ENCODE assay signal across 10 cellular contexts in genomic region chr5:73233461-73234151, GRCh38.
DNase-seq lines count a peak whose midpoint lies in the region; ATAC-seq and TF ChIP-seq lines count a peak whose summit lies in the region.
"Had no signal": no experiment of that assay in that cellular context is flagged by ENCODE, and none has a peak within 500 bp of the region (broad histone marks: within the 10 kb centered on the region; RNA-seq: fewer than 3 reads in every experiment).

No MANE protein-coding gene starts in this region.

- TF ChIP-seq EP300 in suprapubic skin (IDR thresholded peaks at IDR 0.05) = no peak

- CTCF ChIA-PET in WTC11 (lab: Charles Lee) = interaction anchor here (0.7 to 5.0 kb wide), 10 partner anchors 15 to 277 kb away, joined by 3 to 31 read pairs (median 5); partner anchors contain the start of genes FCHO2 and FOXD1

- H3K4me1 Mint-ChIP-seq in WTC11 (peaks cover 35% of the 10 kb centered on the region), endothelial cell (ENCODE audit: unreplicated experiment) (peaks cover 10% of the 10 kb centered on the region)

- H3K27me3 ChIP-seq in suprapubic skin = peaks cover 54% of the 10 kb centered on the region
- H3K27me3 ChIP-seq: MG63 had no signal

- H3K9me3 Mint-ChIP-seq in WTC11 (no peaks in the 10 kb centered on the region), endothelial cell (ENCODE audit: unreplicated experiment) (no peaks in the 10 kb centered on the region)

- H3K27ac ChIP-seq in mesodermal cell (ENCODE audit: low read depth, low read length, severe bottlenecking) (no peak overlapping the region), suprapubic skin (no peak overlapping the region)

- H3K4me3 ChIP-seq in mesodermal cell (ENCODE audit: extremely low read depth, insufficient read depth, low read length, poor library complexity, severe bottlenecking) (peak overlapping the region; percentile 31), suprapubic skin (peak overlapping the region; percentile 42)
- H3K4me3 ChIP-seq: MG63 had no signal

- H3K36me3 Mint-ChIP-seq in WTC11 (no peaks in the 10 kb centered on the region), endothelial cell (ENCODE audit: low read depth, unreplicated experiment) (no peaks in the 10 kb centered on the region)

- TF ChIP-seq POLR2A in suprapubic skin (IDR thresholded peaks at IDR 0.05) = no peak

- ATAC-seq in WTC11 = peak; percentile 46

- H3K27me3 Mint-ChIP-seq in WTC11 (ENCODE audit: low read depth) (peaks cover 85% of the 10 kb centered on the region), endothelial cell (ENCODE audit: unreplicated experiment) (peaks cover 17% of the 10 kb centered on the region)

- POLR2A ChIA-PET in WTC11 (lab: Charles Lee) = no interaction called here

- TF ChIP-seq CTCF in WTC11 (IDR thresholded peaks at IDR 0.05) (no peak), endothelial cell (IDR thresholded peaks at IDR 0.05; ENCODE audit: unreplicated experiment) (no peak), suprapubic skin (IDR thresholded peaks at IDR 0.05) (no peak)

- H3K9me3 ChIP-seq in mesodermal cell (ENCODE audit: control insufficient read depth, low read length) (no peaks in the 10 kb centered on the region), suprapubic skin (no peaks in the 10 kb centered on the region)
- H3K9me3 ChIP-seq: MG63 had no signal

- peaks cover 10% of the 10 kb centered on the region for H3K4me1 ChIP-seq in mesodermal cell (ENCODE audit: control insufficient read depth, insufficient read depth, low read length, poor library complexity, severe bottlenecking)
- H3K4me1 ChIP-seq in suprapubic skin = peaks cover 25% of the 10 kb centered on the region

- 0% methylated on average over 48 to 60 of the region's 63 CpGs for WGBS in mesodermal cell (ENCODE audit: insufficient coverage in 2 of 2), 2 experiments
- 19% methylated on average over 26 of the region's 63 CpGs for WGBS in suprapubic skin

- H3K4me3 Mint-ChIP-seq in WTC11 (peak overlapping the region; percentile 67), endothelial cell (ENCODE audit: unreplicated experiment) (peak overlapping the region; percentile 31)

- H3K36me3 ChIP-seq in mesodermal cell (ENCODE audit: control insufficient read depth, insufficient read depth, low read length) (no peaks in the 10 kb centered on the region), suprapubic skin (no peaks in the 10 kb centered on the region)
- H3K36me3 ChIP-seq: MG63 had no signal

- H3K27ac Mint-ChIP-seq in WTC11 (no peak overlapping the region), endothelial cell (ENCODE audit: unreplicated experiment) (no peak overlapping the region)

- DNase-seq in WTC11 (ENCODE audit: low spot score) = peak; percentile 42
- peak; percentile 37 for DNase-seq in endothelial cell (ENCODE audit: low spot score)
- DNase-seq in suprapubic skin (ENCODE audit: low spot score in 2 of 2) = no peak
- no peak for DNase-seq in HT-29 (ENCODE audit: low spot score)
- no peak for DNase-seq in inferior parietal cortex (ENCODE audit: extremely low spot score)
- DNase-seq in NCI-H69 (lab: John Stamatoyannopoulos, UW) = no peak
- DNase-seq: activated CD4-positive, alpha-beta T cell treated with anti-CD3 and anti-CD28 coated beads, Interleukin-2, amount 50 U/mL, for 1 hour; kidney glomerular epithelial cell; MG63 had no signal

TF ChIP-seq in WTC11, 78 proteins besides CTCF, POLR2A, EP300 and RAD21 (continues in another document):
- no peak for TF ChIP-seq NR2C2 (CRISPR knock-in tag; IDR thresholded peaks at IDR 0.05)
- no peak for TF ChIP-seq RORB (CRISPR knock-in tag; IDR thresholded peaks at IDR 0.05)
- 0 out of 2 replicates have a peak, but pooled peaks have one; percentile 6 for TF ChIP-seq ZNF219 (CRISPR knock-in tag; IDR thresholded peaks at IDR 0.05; ENCODE audit: borderline replicate concordance)
- no peak for TF ChIP-seq E2F4 (CRISPR knock-in tag; IDR thresholded peaks at IDR 0.05; ENCODE audit: borderline replicate concordance, low read depth)
- TF ChIP-seq NFATC4 (CRISPR knock-in tag; IDR thresholded peaks at IDR 0.05) = no peak
- TF ChIP-seq ZNF232 (CRISPR knock-in tag; IDR thresholded peaks at IDR 0.05) = 0 out of 2 replicates have a peak, but pooled peaks have one; percentile 18
- no peak for TF ChIP-seq TP53 (CRISPR knock-in tag; IDR thresholded peaks at IDR 0.05)
- no peak for TF ChIP-seq E2F5 (CRISPR knock-in tag; IDR thresholded peaks at IDR 0.05)
- no peak for TF ChIP-seq TEAD1 (CRISPR knock-in tag; IDR thresholded peaks at IDR 0.05)
- no peak for TF ChIP-seq HMGA2 (CRISPR knock-in tag; IDR thresholded peaks at IDR 0.05)
- no peak for TF ChIP-seq IRF1 (CRISPR knock-in tag; IDR thresholded peaks at IDR 0.05)
- no peak for TF ChIP-seq ATF6 (CRISPR knock-in tag; IDR thresholded peaks at IDR 0.05)
- no peak for TF ChIP-seq ZNF317 (CRISPR knock-in tag; IDR thresholded peaks at IDR 0.05; ENCODE audit: borderline replicate concordance, low read depth)
- TF ChIP-seq USF1 (CRISPR knock-in tag; IDR thresholded peaks at IDR 0.05) = no peak
- TF ChIP-seq ZNF416 (CRISPR knock-in tag; IDR thresholded peaks at IDR 0.05) = no peak
- no peak for TF ChIP-seq AR (CRISPR knock-in tag; IDR thresholded peaks at IDR 0.05)
- TF ChIP-seq NFYB (CRISPR knock-in tag; conservative IDR thresholded peaks at IDR 0.05; ENCODE audit: low read depth) = no peak

Comparison
In these comparisons a context has a peak if more than half of its experiments do, and no peak if none do; other contexts are left out.
1. DNase-seq: peak in WTC11 (single experiment) and endothelial cell (single experiment); none in suprapubic skin (0 of 2), HT-29 (single experiment), inferior parietal cortex (single experiment) and NCI-H69 (single experiment).